8 cellular contexts compared by ENCODE assay signal in the genomic region with DNA sequence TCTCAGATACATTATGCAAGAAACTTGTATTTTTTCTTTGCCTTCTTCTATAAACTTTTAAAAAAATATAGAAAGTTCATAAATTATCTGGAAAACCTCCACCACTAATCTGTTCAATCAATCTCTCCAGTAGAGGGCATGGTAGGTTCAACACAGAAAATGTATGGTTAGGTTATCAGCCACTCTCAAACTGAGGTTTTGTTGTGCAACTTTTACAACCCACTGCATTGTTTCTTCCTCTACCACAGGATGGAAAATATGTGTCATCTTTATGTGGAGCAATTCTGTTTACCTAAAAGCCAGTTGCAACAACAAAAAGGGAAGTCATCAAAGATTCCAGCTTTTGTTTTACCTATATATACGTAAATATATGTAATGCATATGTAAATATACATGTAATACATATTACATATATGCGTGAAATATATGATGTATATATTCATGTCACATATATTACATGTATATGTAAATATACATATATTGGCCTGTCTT. TPM values are rescaled to one million over a fixed set of nuclear protein-coding genes. Genes with fewer than 3 reads are reported as not detected.
DNase-seq lines count a peak whose midpoint lies in the region; ATAC-seq, FAIRE-seq and TF ChIP-seq lines count a peak whose summit lies in the region.

No MANE protein-coding gene starts in this region.

- H3K27ac ChIP-seq in C4-2B (no peak overlapping the region), foreskin keratinocyte (no peak overlapping the region)

- peaks cover 17% of the 10 kb centered on the region for H3K4me1 ChIP-seq in foreskin keratinocyte

- ATAC-seq in HG02642 (IDR thresholded peaks at IDR 0.05; ENCODE audit: poor library complexity, unreplicated experiment), result peak; percentile 23
- peak; percentile 47 for ATAC-seq in foreskin keratinocyte

- H3K4me3 ChIP-seq in skeletal muscle cell (ENCODE audit: low read depth, low read length), result no peak overlapping the region

- peak; percentile 98 for FAIRE-seq in TTC549 (lab: Jason Lieb, UNC)

- peak; percentile 87 for TF ChIP-seq CTCF in C4-2B (conservative IDR thresholded peaks at IDR 0.05)
- peak; percentile 55 for TF ChIP-seq CTCF in GM12873 (IDR thresholded peaks at IDR 0.05; ENCODE audit: insufficient read depth, low read depth, low read length, missing control alignments)
- peak; percentile 95 for TF ChIP-seq CTCF in foreskin keratinocyte (conservative IDR thresholded peaks at IDR 0.05)

- no peaks in the 10 kb centered on the region for H3K27me3 ChIP-seq in foreskin keratinocyte

- DNase-seq in NCI-H1092 (lab: John Stamatoyannopoulos, UW) (peak; percentile 3), foreskin keratinocyte (peak; percentile 71 to 84), skeletal muscle cell (ENCODE audit: low read depth) (peak; percentile 85), OCI-M2 (lab: John Stamatoyannopoulos, UW; ENCODE audit: unreplicated experiment) (no peak)

RNA-seq across cellular contexts. Expression of gene RGS2, which starts 3.0 kb away (rescaled TPM):
- 3.4 and 4.5 TPM in 2 replicates for total RNA-seq in foreskin keratinocyte
- 3.0 and 3.3 TPM in 2 replicates for polyA plus RNA-seq in foreskin keratinocyte
